ENCODE assay signal across 14 cellular contexts in genomic region chr10:56142092-56142728, GRCh38.
A peak's percentile ranks its signal among the peaks of the same experiment; 100 is the strongest.
DNase-seq lines count a peak whose midpoint lies in the region; ATAC-seq and TF ChIP-seq lines count a peak whose summit lies in the region.
"Had no signal": no experiment of that assay in that cellular context is flagged by ENCODE, and none has a peak within 500 bp of the region (broad histone marks: within the 10 kb centered on the region; RNA-seq: fewer than 3 reads in every experiment).

No MANE protein-coding gene starts in this region.

- peak; percentile 86 for ATAC-seq in GM18858 (IDR thresholded peaks at IDR 0.05; ENCODE audit: unreplicated experiment)
- peak; percentile 82 for ATAC-seq in GM21528 (IDR thresholded peaks at IDR 0.05; ENCODE audit: low FRiP score, unreplicated experiment)
- peak; percentile 94 for ATAC-seq in HG03064 (IDR thresholded peaks at IDR 0.05; ENCODE audit: low read depth, unreplicated experiment)
- no peak for ATAC-seq in stimulated activated naive B cell treated with anti-CD40 and anti-IgM and Interleukin-4, amounts not matched to agents 10 μg/mL and 1 μg/mL and 100 μg/mL, for 72 hours (replicated peaks)
- ATAC-seq: activated CD8-positive, alpha-beta T cell treated with anti-CD3 and anti-CD28 coated beads, Interleukin-2, amount 10 ng/mL, durations not matched to agents 7 days and 5 days; psoas muscle; stimulated activated naive CD8-positive, alpha-beta T cell treated with anti-CD3 and anti-CD28 coated beads, Interleukin-15, amount 100 ng/mL, for 72 hours had no signal

- H3K4me1 ChIP-seq in MM.1S (ENCODE audit: low read length) (peaks cover 7% of the 10 kb centered on the region), GM23248 (ENCODE audit: insufficient read depth) (no peaks in the 10 kb centered on the region)
- H3K4me1 ChIP-seq: BLaER1, psoas muscle had no signal

- H3K36me3 Mint-ChIP-seq in stimulated activated naive B cell treated with anti-CD40 and anti-IgM and Interleukin-4, amounts not matched to agents 10 μg/mL and 1 μg/mL and 100 μg/mL, for 72 hours, result no peaks in the 10 kb centered on the region

- no peaks in the 10 kb centered on the region for H3K4me1 Mint-ChIP-seq in stimulated activated naive B cell treated with anti-CD40 and anti-IgM and Interleukin-4, amounts not matched to agents 10 μg/mL and 1 μg/mL and 100 μg/mL, for 72 hours
- H3K4me1 Mint-ChIP-seq: stimulated activated naive CD8-positive, alpha-beta T cell treated with anti-CD3 and anti-CD28 coated beads, Interleukin-15, amount 100 ng/mL, for 72 hours had no signal

- H3F3A ChIP-seq in MM.1S (ENCODE audit: insufficient read depth, low read length), result peaks cover 15% of the 10 kb centered on the region
- H3F3A ChIP-seq in GM23248 (ENCODE audit: insufficient read depth), result no peaks in the 10 kb centered on the region

- H3K9ac ChIP-seq in MM.1S (ENCODE audit: low read length) (no peak overlapping the region), GM23248 (no peak overlapping the region)
- H3K9ac ChIP-seq: BLaER1 had no signal

- H3K36me3 ChIP-seq in MM.1S (replicated peaks; ENCODE audit: insufficient read depth, low read length), result no peaks in the 10 kb centered on the region
- H3K36me3 ChIP-seq in GM23248 (ENCODE audit: low read depth), result no peaks in the 10 kb centered on the region
- H3K36me3 ChIP-seq: BLaER1 had no signal

- H4K20me1 ChIP-seq in MM.1S (ENCODE audit: insufficient read depth, low read length), result no peaks in the 10 kb centered on the region
- no peaks in the 10 kb centered on the region for H4K20me1 ChIP-seq in GM23248 (ENCODE audit: insufficient read depth)
- H4K20me1 ChIP-seq: BLaER1 had no signal

- H3K4me3 ChIP-seq in MM.1S (ENCODE audit: low read length) (peak overlapping the region; percentile 10; the same call in 1 of the 2 replicates), GM23248 (no peak overlapping the region)
- H3K4me3 ChIP-seq: BLaER1, psoas muscle had no signal

- H3K27ac Mint-ChIP-seq in stimulated activated naive B cell treated with anti-CD40 and anti-IgM and Interleukin-4, amounts not matched to agents 10 μg/mL and 1 μg/mL and 100 μg/mL, for 72 hours, result no peak overlapping the region
- H3K27ac Mint-ChIP-seq: activated CD8-positive, alpha-beta T cell treated with anti-CD3 and anti-CD28 coated beads, Interleukin-2, amount 10 ng/mL, durations not matched to agents 7 days and 5 days; stimulated activated naive CD8-positive, alpha-beta T cell treated with anti-CD3 and anti-CD28 coated beads, Interleukin-15, amount 100 ng/mL, for 72 hours had no signal

- H3K79me2 ChIP-seq in MM.1S (ENCODE audit: low read length) (no peaks in the 10 kb centered on the region), GM23248 (ENCODE audit: insufficient read depth) (no peaks in the 10 kb centered on the region)

- H3K27ac ChIP-seq in MM.1S (ENCODE audit: low read length) (peak overlapping the region; percentile 51; the same call in 1 of the 2 replicates), GM23248 (no peak overlapping the region)
- H3K27ac ChIP-seq: BLaER1, psoas muscle had no signal

- H3K4me2 ChIP-seq in MM.1S (ENCODE audit: low read depth, low read length) (peak overlapping the region; percentile 53; the same call in 1 of the 2 replicates), GM23248 (ENCODE audit: unreplicated experiment) (no peak overlapping the region)
- H3K4me2 ChIP-seq: BLaER1 had no signal

- H2AFZ ChIP-seq in MM.1S (ENCODE audit: low read length) (peak overlapping the region; percentile 17; the same call in 1 of the 2 replicates), GM23248 (no peak overlapping the region)

- H3K9me3 ChIP-seq in MM.1S (replicated peaks; ENCODE audit: insufficient read depth, low read length) (no peaks in the 10 kb centered on the region), GM23248 (ENCODE audit: low read depth) (no peaks in the 10 kb centered on the region)
- H3K9me3 ChIP-seq: BLaER1, psoas muscle had no signal

- peaks cover 2 to 6% of the 10 kb centered on the region in 2 donors for H3K9me3 Mint-ChIP-seq in stimulated activated naive B cell treated with anti-CD40 and anti-IgM and Interleukin-4, amounts not matched to agents 10 μg/mL and 1 μg/mL and 100 μg/mL, for 72 hours

- DNase-seq in MM.1S, result peak; percentile 75
- DNase-seq in NOMO-1 treated with dmso at 0.1 percent for 144 hours (lab: John Stamatoyannopoulos, UW; ENCODE audit: unreplicated experiment), result no peak
- no peak for DNase-seq in G401 (ENCODE audit: low spot score)
- DNase-seq in stimulated activated naive B cell treated with anti-CD40 and anti-IgM and Interleukin-4, amounts not matched to agents 10 μg/mL and 1 μg/mL and 100 μg/mL, for 72 hours, result no peak
- no peak for DNase-seq in GM23248
- DNase-seq: activated CD8-positive, alpha-beta T cell treated with anti-CD3 and anti-CD28 coated beads, Interleukin-2, amount 10 ng/mL, durations not matched to agents 7 days and 5 days; NCI-H2081; psoas muscle; stimulated activated CD4-positive, alpha-beta T cell treated with anti-CD3 and anti-CD28 coated beads, Interleukin-4, amount 100 ng/mL, for 1 hour; stimulated activated naive CD8-positive, alpha-beta T cell treated with anti-CD3 and anti-CD28 coated beads, Interleukin-15, amount 100 ng/mL, for 72 hours had no signal

- TF ChIP-seq CTCF in MM.1S (IDR thresholded peaks at IDR 0.05; ENCODE audit: low read length), result no peak

- no peaks in the 10 kb centered on the region for H3K27me3 ChIP-seq in MM.1S (replicated peaks; ENCODE audit: insufficient read depth, low read length)
- H3K27me3 ChIP-seq in GM23248 (replicated peaks; ENCODE audit: insufficient read depth), result no peaks in the 10 kb centered on the region
- H3K27me3 ChIP-seq: BLaER1 had no signal

- WGBS in GM23248 (ENCODE audit: low coverage in 1 of 2, low lambda C conversion rate in 2 of 2, missing lambda C conversion rate in 2 of 2), 2 experiments, result 0 to 6% methylated on average over 1 of the region's 1 CpG

- no peak overlapping the region for H3K4me3 Mint-ChIP-seq in stimulated activated naive B cell treated with anti-CD40 and anti-IgM and Interleukin-4, amounts not matched to agents 10 μg/mL and 1 μg/mL and 100 μg/mL, for 72 hours
- H3K4me3 Mint-ChIP-seq: activated CD8-positive, alpha-beta T cell treated with anti-CD3 and anti-CD28 coated beads, Interleukin-2, amount 10 ng/mL, durations not matched to agents 7 days and 5 days; stimulated activated naive CD8-positive, alpha-beta T cell treated with anti-CD3 and anti-CD28 coated beads, Interleukin-15, amount 100 ng/mL, for 72 hours had no signal

- no peaks in the 10 kb centered on the region for H3K27me3 Mint-ChIP-seq in stimulated activated naive B cell treated with anti-CD40 and anti-IgM and Interleukin-4, amounts not matched to agents 10 μg/mL and 1 μg/mL and 100 μg/mL, for 72 hours
- H3K27me3 Mint-ChIP-seq: stimulated activated naive CD8-positive, alpha-beta T cell treated with anti-CD3 and anti-CD28 coated beads, Interleukin-15, amount 100 ng/mL, for 72 hours had no signal

- H3K9me2 ChIP-seq in MM.1S (replicated peaks; ENCODE audit: insufficient read depth, low read length) (no peaks in the 10 kb centered on the region), GM23248 (ENCODE audit: insufficient read depth) (no peaks in the 10 kb centered on the region)

- in situ Hi-C loops in G401 (cut with HindIII; ENCODE audit: low sequenced_read_pairs) (no loop called here), GM23248 (cut with MboI) (no loop called here)

Comparison
In these comparisons a context has a peak if more than half of its experiments do, and no peak if none do; other contexts are left out.
1. ATAC-seq: peak in GM18858 (single experiment), GM21528 (single experiment) and HG03064 (single experiment); none in stimulated activated naive B cell treated with anti-CD40 and anti-IgM and Interleukin-4, amounts not matched to agents 10 μg/mL and 1 μg/mL and 100 μg/mL, for 72 hours (0 of 2).